8 cellular contexts compared by ENCODE assay signal in genomic region chr1:222484005-222484404, GRCh38.
A peak's percentile ranks its signal among the peaks of the same experiment; 100 is the strongest.
DNase-seq lines count a peak whose midpoint lies in the region; ATAC-seq, FAIRE-seq and TF ChIP-seq lines count a peak whose summit lies in the region.
"Not testable (repeated sequence)": the region's sequence is repeated elsewhere in the genome, so short reads cannot be mapped to it uniquely, and the experiment has no call there.

No MANE protein-coding gene starts in this region.

- not testable (repeated sequence) for H3K27me3 ChIP-seq in adipocyte (replicated peaks; ENCODE audit: control insufficient read depth, insufficient read depth, low read length); K562 (ENCODE audit: control insufficient read depth in 2 of 2, insufficient read depth in 2 of 2, low read length in 2 of 2)

- DNase-seq in A172 (ENCODE audit: low spot score) = peak; percentile 6
- DNase-seq in EL = peak; percentile 63
- DNase-seq in HCEC 1CT = peak; percentile 45
- DNase-seq in LHCN-M2 (ENCODE audit: low read depth) = peak; percentile 22
- peak; percentile 41 for DNase-seq in OCI-M1 (lab: John Stamatoyannopoulos, UW)
- DNase-seq in adipocyte (ENCODE audit: low read depth) = peak; percentile 64
- DNase-seq in K562 (ENCODE audit: extremely low read depth in 1 of 4, low spot score in 3 of 4) = not testable (repeated sequence)
- DNase-seq in fibroblast of the aortic adventitia (ENCODE audit: low read depth) = peak; percentile 77

- not testable (repeated sequence) for TF ChIP-seq CTCF in K562 (IDR thresholded peaks at IDR 0.05 in 2 of 3, conservative IDR thresholded peaks at IDR 0.05 in 1 of 3; ENCODE audit: insufficient read depth in 2 of 3, low read depth in 1 of 3, low read length in 3 of 3); fibroblast of the aortic adventitia (IDR thresholded peaks at IDR 0.05; ENCODE audit: insufficient read depth, low read length)

- BruUV-seq in K562 (replicated peaks; lab: Mats Ljungman, UMichigan) = not testable (repeated sequence)

- not testable (repeated sequence) for H3K79me2 ChIP-seq in K562 (ENCODE audit: control insufficient read depth, insufficient read depth, low read length)

- H3K4me2 ChIP-seq in K562 (ENCODE audit: insufficient read depth, low read length) = not testable (repeated sequence)

- TF ChIP-seq RAD21 in K562 (CRISPR knock-in tag; conservative IDR thresholded peaks at IDR 0.05 in 1 of 2, IDR thresholded peaks at IDR 0.05 in 1 of 2) = not testable (repeated sequence)

- H3K9ac ChIP-seq in adipocyte (ENCODE audit: low read length); K562 (ENCODE audit: insufficient read depth in 1 of 2, low read depth in 2 of 2, low read length in 2 of 2): not testable (repeated sequence)

- H4K20me1 ChIP-seq in K562 (replicated peaks; ENCODE audit: control insufficient read depth, insufficient read depth, low read length) = not testable (repeated sequence)

- not testable (repeated sequence) for H3K4me3 ChIP-seq in adipocyte (ENCODE audit: low read length); K562; fibroblast of the aortic adventitia (ENCODE audit: low read depth, low read length)

- in situ Hi-C loops in K562 (cut with MboI) = loop anchor here (5.0 kb wide), 1 partner anchor 1473 kb away; no protein-coding TSS in a partner anchor

- CTCF ChIA-PET in K562 (lab: Yijun Ruan, JAX; ENCODE audit: low intra/inter-chr PET ratio) = not testable (repeated sequence)

- not testable (repeated sequence) for H3K36me3 ChIP-seq in adipocyte (ENCODE audit: control insufficient read depth, insufficient read depth, low read length, severe bottlenecking); K562 (ENCODE audit: control insufficient read depth, insufficient read depth, low read length)

- not testable (repeated sequence) for FAIRE-seq in K562 (lab: Jason Lieb, UNC)

- not testable (repeated sequence) for H3K27ac ChIP-seq in K562 (ENCODE audit: extremely low read depth, low read depth, low read length)

- not testable (repeated sequence) for ATAC-seq in K562

- peak; percentile 34; the same call in 1 of the 2 replicates for TF ChIP-seq EP300 in K562 (IDR thresholded peaks at IDR 0.05; ENCODE audit: low read length)

- intact Hi-C loops in K562 (cut with micrococcal nuclease) = not testable (repeated sequence)

- not testable (repeated sequence) for H3K4me1 ChIP-seq in adipocyte (ENCODE audit: control insufficient read depth, insufficient read depth, low read length); K562 (replicated peaks in 1 of 2; ENCODE audit: control insufficient read depth in 2 of 2, insufficient read depth in 2 of 2, low read length in 2 of 2)

- not testable (repeated sequence) for H3K9me3 ChIP-seq in adipocyte (ENCODE audit: control insufficient read depth, low read length); K562 (replicated peaks; ENCODE audit: control insufficient read depth, insufficient read depth, low read depth, low read length)

- not testable (repeated sequence) for TF ChIP-seq POLR2A in K562 (conservative IDR thresholded peaks at IDR 0.05)

- WGBS in K562 (ENCODE audit: insufficient coverage, low coverage, missing lambda C conversion rate) = 0% methylated on average over 4 of the region's 4 CpGs

- POLR2A ChIA-PET in K562 (lab: Yijun Ruan, JAX) = not testable (repeated sequence)

- H3K9me1 ChIP-seq in K562 (ENCODE audit: control insufficient read depth, insufficient read depth, low read length) = not testable (repeated sequence)

- H2AFZ ChIP-seq in K562 (ENCODE audit: low read depth, low read length) = not testable (repeated sequence)

TF ChIP-seq in K562, 482 proteins besides CTCF, POLR2A, EP300 and RAD21:
- TF ChIP-seq L3MBTL2 (IDR thresholded peaks at IDR 0.05) (peak; percentile 17; the same call in 1 of the 2 replicates), MITF (IDR thresholded peaks at IDR 0.05) (peak; percentile 20; the same call in 1 of the 2 replicates), ARID1B (IDR thresholded peaks at IDR 0.05) (peak; percentile 30; the same call in 1 of the 2 replicates), CEBPB (tag; IDR thresholded peaks at IDR 0.05) (peak; percentile 80), HMBOX1 (IDR thresholded peaks at IDR 0.05) (peak; percentile 57; the same call in 1 of the 2 replicates), FOSL1 (tag; conservative IDR thresholded peaks at IDR 0.05) (peak; percentile 47), ATF7 (IDR thresholded peaks at IDR 0.05) (peak; percentile 32; the same call in 1 of the 2 replicates), ATF3 (IDR thresholded peaks at IDR 0.05) (peak; percentile 22; the same call in 1 of the 2 replicates), MYC (IDR thresholded peaks at IDR 0.05; ENCODE audit: low read depth, low read length) (peak; percentile 36; the same call in 1 of the 2 replicates), JUND (IDR thresholded peaks at IDR 0.05; ENCODE audit: borderline replicate concordance, low read depth, low read length) (0 out of 2 replicates have a peak, but pooled peaks have one; percentile 25), CEBPG (tag; conservative IDR thresholded peaks at IDR 0.05 in 1 of 2, IDR thresholded peaks at IDR 0.05 in 1 of 2) (peak; percentile 31 to 64; a peak in 3 of 4 replicates), DIDO1 (tag; IDR thresholded peaks at IDR 0.05; ENCODE audit: low read depth) (peak; percentile 53; the same call in 1 of the 2 replicates), VEZF1 (CRISPR knock-in tag; IDR thresholded peaks at IDR 0.05) (peak; percentile 66), CREM (IDR thresholded peaks at IDR 0.05; ENCODE audit: low read depth) (0 out of 2 replicates have a peak, but pooled peaks have one; percentile 25)
- TF ChIP-seq ATF3 (CRISPR knock-in tag; conservative IDR thresholded peaks at IDR 0.05); MYC (CRISPR knock-in tag; IDR thresholded peaks at IDR 0.05; ENCODE audit: borderline replicate concordance, low read depth); JUND (tag; IDR thresholded peaks at IDR 0.05; ENCODE audit: borderline replicate concordance, low read depth, low read length); CEBPG (CRISPR knock-in tag; IDR thresholded peaks at IDR 0.05): not testable (repeated sequence)
